21 cellular contexts compared by ENCODE assay signal in the genomic region with DNA sequence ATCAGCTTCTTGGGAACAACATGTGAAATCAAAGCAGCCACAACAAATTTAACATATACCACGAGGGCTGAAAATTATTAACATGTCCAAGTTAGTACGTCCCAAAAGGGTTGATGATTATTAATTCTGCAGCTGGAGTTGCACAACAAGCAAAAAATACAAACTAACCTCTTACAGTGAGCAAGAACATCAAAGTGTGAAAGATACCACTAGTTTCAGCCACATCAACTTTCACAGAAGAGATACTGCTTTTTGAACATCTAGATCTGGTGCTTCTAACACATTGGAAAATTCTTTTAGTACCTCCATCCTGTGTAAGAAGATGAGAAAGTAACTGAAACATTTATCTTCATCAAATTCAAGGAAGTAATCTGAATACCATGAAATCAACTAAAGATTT.
DNase-seq lines count a peak whose midpoint lies in the region; ATAC-seq, FAIRE-seq and TF ChIP-seq lines count a peak whose summit lies in the region.
"Had no signal": no experiment of that assay in that cellular context is flagged by ENCODE, and none has a peak within 500 bp of the region (broad histone marks: within the 10 kb centered on the region; RNA-seq: fewer than 3 reads in every experiment).

No MANE protein-coding gene starts in this region.

- no peak for DNase-seq in HCT116 (ENCODE audit: low read depth, low spot score)
- peak; percentile 32 for DNase-seq in MM.1S
- DNase-seq in GM12878 (ENCODE audit: low read depth, low spot score): no peak
- no peak for DNase-seq in thoracic aorta (ENCODE audit: low spot score)
- DNase-seq in NK-92 treated with Interleukin-12 subunit alpha and Interleukin-12 subunit beta, amount 100 ng/mL, for 24 hours (lab: John Stamatoyannopoulos, UW): no peak
- DNase-seq: Caco-2; CD4-positive, CD25-positive, alpha-beta regulatory T cell; CD8-positive, alpha-beta T cell; DMS153; DND-41; GOT3 had no signal

- no peak for TF ChIP-seq RAD21 in HCT116 (IDR thresholded peaks at IDR 0.05; ENCODE audit: low read depth)
- no peak for TF ChIP-seq RAD21 in GM12878 (IDR thresholded peaks at IDR 0.05; ENCODE audit: insufficient read depth, low read depth, low read length)

- H3K9me3 ChIP-seq in HCT116 (ENCODE audit: control insufficient read depth in 1 of 2, insufficient read depth in 1 of 2, low read depth in 1 of 2, low read length in 2 of 2): no peaks in the 10 kb centered on the region
- no peaks in the 10 kb centered on the region for H3K9me3 ChIP-seq in MM.1S (replicated peaks; ENCODE audit: insufficient read depth, low read length)
- H3K9me3 ChIP-seq in GM12878 (replicated peaks; ENCODE audit: control insufficient read depth, insufficient read depth, low read length): no peaks in the 10 kb centered on the region
- H3K9me3 ChIP-seq in thoracic aorta: no peaks in the 10 kb centered on the region
- H3K9me3 ChIP-seq: BLaER1, Caco-2, HAP-1 had no signal

- TF ChIP-seq POLR2A in HCT116 (IDR thresholded peaks at IDR 0.05; ENCODE audit: borderline replicate concordance, extremely low read depth, insufficient read depth, insufficient read length): no peak
- no peak for TF ChIP-seq POLR2A in GM12878 (IDR thresholded peaks at IDR 0.05; ENCODE audit: low read depth, low read length)

- H3K79me2 ChIP-seq in HCT116 (ENCODE audit: insufficient read depth, low read length) (peaks cover 96% of the 10 kb centered on the region), MM.1S (ENCODE audit: low read length) (no peaks in the 10 kb centered on the region), GM12878 (ENCODE audit: control insufficient read depth, insufficient read depth, low read length) (no peaks in the 10 kb centered on the region)

- WGBS in GM12878 (ENCODE audit: insufficient coverage, insufficient replicate concordance, low lambda C conversion rate, missing lambda C conversion rate): 13% methylated on average over 2 of the region's 2 CpGs

- ATAC-seq in HCT116 (no peak), GM12878 (peak; percentile 47), thoracic aorta (ENCODE audit: insufficient number of reproducible peaks, low FRiP score, low read depth) (no peak), GM21528 (IDR thresholded peaks at IDR 0.05; ENCODE audit: low FRiP score, unreplicated experiment) (no peak), GM21619 (IDR thresholded peaks at IDR 0.05; ENCODE audit: unreplicated experiment) (no peak)
- ATAC-seq: CD8-positive, alpha-beta T cell had no signal

- H3K27ac ChIP-seq in HCT116 (ENCODE audit: low read depth, low read length) (peak overlapping the region; percentile 86), MM.1S (ENCODE audit: low read length) (no peak overlapping the region), GM12878 (ENCODE audit: control insufficient read depth, insufficient read depth) (no peak overlapping the region), thoracic aorta (peak overlapping the region; percentile 24 to 37)
- H3K27ac ChIP-seq: 22Rv1, BLaER1, C4-2B had no signal

- intact Hi-C loops in HCT116 (cut with micrococcal nuclease) (loop anchor here (5.0 kb wide), 1 partner anchor 183 kb away; no protein-coding TSS in a partner anchor), GM12878 (cut with micrococcal nuclease; ENCODE audit: unreplicated experiment) (no loop called here)

- H3K36me3 ChIP-seq in HCT116 (ENCODE audit: control insufficient read depth in 1 of 2, insufficient read depth in 2 of 2, low read length in 2 of 2): 0 out of 4 replicates have a peak, but pooled peaks cover 0 to 6% of the 10 kb centered on the region in 2 experiments
- H3K36me3 ChIP-seq in MM.1S (replicated peaks; ENCODE audit: insufficient read depth, low read length): no peaks in the 10 kb centered on the region
- no peaks in the 10 kb centered on the region for H3K36me3 ChIP-seq in GM12878 (ENCODE audit: control insufficient read depth in 2 of 2, insufficient read depth in 2 of 2, low read length in 1 of 2)
- H3K36me3 ChIP-seq in thoracic aorta: no peaks in the 10 kb centered on the region
- H3K36me3 ChIP-seq: BLaER1, HAP-1 had no signal

- in situ Hi-C loops in GM12878 (cut with MboI): no loop called here

- H4K20me1 ChIP-seq in HCT116 (ENCODE audit: insufficient read depth) (no peaks in the 10 kb centered on the region), MM.1S (ENCODE audit: insufficient read depth, low read length) (no peaks in the 10 kb centered on the region), GM12878 (ENCODE audit: control insufficient read depth, insufficient read depth) (no peaks in the 10 kb centered on the region)
- H4K20me1 ChIP-seq: BLaER1 had no signal

- H3K9me2 ChIP-seq in HCT116 (ENCODE audit: insufficient read depth) (no peaks in the 10 kb centered on the region), MM.1S (replicated peaks; ENCODE audit: insufficient read depth, low read length) (no peaks in the 10 kb centered on the region)

- H3K4me3 ChIP-seq in HCT116 (replicated peaks in 1 of 2; ENCODE audit: low read depth in 1 of 2, low read length in 2 of 2) (no peak overlapping the region), MM.1S (ENCODE audit: low read length) (no peak overlapping the region), GM12878 (no peak overlapping the region), thoracic aorta (no peak overlapping the region)
- H3K4me3 ChIP-seq: BLaER1, HAP-1 had no signal

- H3K9ac ChIP-seq in HCT116 (ENCODE audit: low read length): peak overlapping the region; percentile 17; the same call in 1 of the 2 replicates
- H3K9ac ChIP-seq in MM.1S (ENCODE audit: low read length): no peak overlapping the region
- no peak overlapping the region for H3K9ac ChIP-seq in GM12878 (ENCODE audit: control insufficient read depth, insufficient read depth, low read length)
- H3K9ac ChIP-seq: BLaER1 had no signal

- H3K4me2 ChIP-seq in HCT116 (ENCODE audit: low read length) (peak overlapping the region; percentile 19; the same call in 1 of the 2 replicates), MM.1S (ENCODE audit: low read depth, low read length) (no peak overlapping the region), GM12878 (ENCODE audit: control insufficient read depth, insufficient read depth) (no peak overlapping the region)
- H3K4me2 ChIP-seq: BLaER1 had no signal

- H3K27me3 ChIP-seq in HCT116 (ENCODE audit: insufficient read depth, low read length) (no peaks in the 10 kb centered on the region), MM.1S (replicated peaks; ENCODE audit: insufficient read depth, low read length) (no peaks in the 10 kb centered on the region), GM12878 (replicated peaks in 1 of 2; ENCODE audit: control insufficient read depth in 2 of 2, insufficient read depth in 2 of 2, low read length in 1 of 2) (no peaks in the 10 kb centered on the region), thoracic aorta (replicated peaks; ENCODE audit: insufficient read depth) (no peaks in the 10 kb centered on the region)
- H3K27me3 ChIP-seq: BLaER1 had no signal

- no peak for TF ChIP-seq EP300 in GM12878 (IDR thresholded peaks at IDR 0.05; ENCODE audit: borderline replicate concordance in 1 of 2, control insufficient read depth in 1 of 2, low read depth in 2 of 2, low read length in 2 of 2)

- RAD21 ChIA-PET in HCT116 (lab: Charles Lee; ENCODE audit: low non-redundant PET in 1 of 2, low total read pairs in 2 of 2, uncharacterized antibody in 2 of 2, unreplicated experiment in 2 of 2) (interaction anchor here in 1 of 2 experiments (0.6 kb wide), 1 partner anchor 66 kb away, joined by 3 read pairs; no protein-coding TSS in a partner anchor), GM12878 (lab: Charles Lee; ENCODE audit: unreplicated experiment) (no interaction called here)

- TF ChIP-seq CTCF in HCT116 (IDR thresholded peaks at IDR 0.05 in 2 of 3, conservative IDR thresholded peaks at IDR 0.05 in 1 of 3; ENCODE audit: borderline replicate concordance in 1 of 3, insufficient read depth in 1 of 3, low read depth in 2 of 3, low read length in 2 of 3): no peak
- no peak for TF ChIP-seq CTCF in MM.1S (IDR thresholded peaks at IDR 0.05; ENCODE audit: low read length)
- TF ChIP-seq CTCF in GM12878 (IDR thresholded peaks at IDR 0.05 in 2 of 3, conservative IDR thresholded peaks at IDR 0.05 in 1 of 3; ENCODE audit: control insufficient read depth in 2 of 3, extremely low read depth in 1 of 3, insufficient read depth in 1 of 3, low read depth in 3 of 3, low read length in 3 of 3): no peak
- TF ChIP-seq CTCF in thoracic aorta (IDR thresholded peaks at IDR 0.05): no peak

- CTCF ChIA-PET in HCT116 (lab: Charles Lee) (no interaction called here), GM12878 (lab: Yijun Ruan, JAX) (interaction anchor here (1.0 kb wide), 1 partner anchor 35 kb away, joined by 4 read pairs; no protein-coding TSS in a partner anchor)

- H3K4me1 ChIP-seq in HCT116 (ENCODE audit: control insufficient read depth in 1 of 2, insufficient read depth in 2 of 2, low read length in 2 of 2): peaks cover 91 to 100% of the 10 kb centered on the region in 2 experiments
- no peaks in the 10 kb centered on the region for H3K4me1 ChIP-seq in MM.1S (ENCODE audit: low read length)
- H3K4me1 ChIP-seq in GM12878 (ENCODE audit: control insufficient read depth, insufficient read depth, low read length): no peaks in the 10 kb centered on the region
- peaks cover 25 to 44% of the 10 kb centered on the region in 2 donors for H3K4me1 ChIP-seq in thoracic aorta (ENCODE audit: control insufficient read depth in 1 of 2, low read depth in 2 of 2)
- H3K4me1 ChIP-seq: BLaER1, HAP-1 had no signal

- BruUV-seq in HCT116 (replicated peaks; lab: Mats Ljungman, UMichigan): no TSS peak
- BruUV-seq in GM12878 (replicated peaks; lab: Mats Ljungman, UMichigan): no TSS peak

- SMC1A ChIA-PET in GM12878 (lab: Charles Lee; ENCODE audit: uncharacterized antibody, unreplicated experiment): no interaction called here

- no peak overlapping the region for H2AFZ ChIP-seq in HCT116 (ENCODE audit: low read depth, low read length, poor library complexity, severe bottlenecking)
- H2AFZ ChIP-seq in MM.1S (ENCODE audit: low read length): no peak overlapping the region
- no peak overlapping the region for H2AFZ ChIP-seq in GM12878 (ENCODE audit: control insufficient read depth, low read depth, low read length)

- FAIRE-seq in GM12878 (lab: Jason Lieb, UNC): no peak
- FAIRE-seq: A204.1, G401.6, GM19239, H54 had no signal

- no peaks in the 10 kb centered on the region for H3F3A ChIP-seq in MM.1S (ENCODE audit: insufficient read depth, low read length)

- POLR2A ChIA-PET in HCT116 (lab: Charles Lee): no interaction called here
- POLR2A ChIA-PET in GM12878 (lab: Charles Lee): no interaction called here

TF ChIP-seq in HCT116, 20 proteins besides CTCF, POLR2A, EP300 and RAD21 (continues in another document):
- TF ChIP-seq, protein P1, sequence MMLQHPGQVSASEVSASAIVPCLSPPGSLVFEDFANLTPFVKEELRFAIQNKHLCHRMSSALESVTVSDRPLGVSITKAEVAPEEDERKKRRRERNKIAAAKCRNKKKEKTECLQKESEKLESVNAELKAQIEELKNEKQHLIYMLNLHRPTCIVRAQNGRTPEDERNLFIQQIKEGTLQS (IDR thresholded peaks at IDR 0.05): no peak

TF ChIP-seq in GM12878, 131 proteins besides CTCF, POLR2A, EP300 and RAD21 (continues in another document):
- no peak for TF ChIP-seq MTA2 (IDR thresholded peaks at IDR 0.05; ENCODE audit: low read depth)

Comparison
In these comparisons a context has a peak if more than half of its experiments do, and no peak if none do; other contexts are left out.
1. H3K27ac ChIP-seq: peak in HCT116 (single experiment) and thoracic aorta (2 of 2); none in MM.1S (single experiment) and GM12878 (single experiment).